ENCODE assay signal across 1 cellular context in genomic region chr1:195951313-195951712, GRCh38.
TF ChIP-seq lines count a peak whose summit lies in the region.

No MANE protein-coding gene starts in this region.

TF ChIP-seq in HepG2, 621 proteins besides CTCF, POLR2A, EP300 and RAD21 (continued from another document):
- TF ChIP-seq ZBTB40 (IDR thresholded peaks at IDR 0.05) (no peak), ZBTB40 (CRISPR knock-in tag; IDR thresholded peaks at IDR 0.05) (no peak), SRY (CRISPR knock-in tag; IDR thresholded peaks at IDR 0.05) (no peak), ZNF143 (CRISPR knock-in tag; IDR thresholded peaks at IDR 0.05) (no peak), ZHX1 (CRISPR knock-in tag; IDR thresholded peaks at IDR 0.05; ENCODE audit: low read depth) (no peak), GLMP (CRISPR knock-in tag; IDR thresholded peaks at IDR 0.05; ENCODE audit: borderline replicate concordance) (no peak), KLF11 (CRISPR knock-in tag; IDR thresholded peaks at IDR 0.05) (no peak), DMAP1 (CRISPR knock-in tag; IDR thresholded peaks at IDR 0.05) (no peak), NR1H2 (CRISPR knock-in tag; IDR thresholded peaks at IDR 0.05; ENCODE audit: borderline replicate concordance, low read depth) (no peak), AGO1 (IDR thresholded peaks at IDR 0.05; ENCODE audit: low read depth, low read length, poor library complexity, severe bottlenecking) (no peak)
